1 cellular context compared by ENCODE assay signal in the genomic region with DNA sequence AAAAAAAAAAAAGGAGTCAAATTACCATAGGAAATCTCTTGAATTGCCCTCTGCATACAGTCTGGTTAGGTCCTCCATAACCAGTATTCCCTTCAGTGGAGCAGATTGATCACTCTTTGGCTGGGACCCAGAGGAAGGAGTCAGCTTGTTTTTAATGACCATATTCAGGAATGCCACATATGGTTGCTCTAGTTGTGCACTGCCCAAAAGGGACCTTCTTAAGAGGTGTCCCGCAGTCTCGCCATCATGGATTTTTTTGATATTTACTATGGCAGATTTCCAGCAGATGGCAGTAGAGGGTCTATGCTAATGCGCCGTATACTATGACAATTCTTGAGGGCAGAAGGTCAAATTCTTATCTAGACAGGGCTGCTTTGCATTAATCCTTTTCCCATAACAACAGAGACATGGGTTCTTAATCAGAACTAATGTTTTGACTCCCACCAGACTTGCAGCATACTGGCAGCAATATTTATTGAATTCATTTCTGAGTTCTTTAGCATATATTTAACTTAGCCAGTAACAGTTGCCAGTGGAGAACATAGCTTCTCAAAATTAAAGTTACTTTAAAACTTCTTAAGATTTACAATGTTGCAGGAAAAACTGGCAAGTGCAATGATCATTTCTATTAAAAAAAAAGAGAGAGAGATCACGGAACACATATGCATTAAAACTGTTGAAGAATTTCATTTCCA.
TF ChIP-seq lines count a peak whose summit lies in the region.

No MANE protein-coding gene starts in this region.

TF ChIP-seq in K562, 482 proteins besides CTCF, POLR2A, EP300 and RAD21 (continued from another document and continues in another):
- TF ChIP-seq NR2F6 (CRISPR knock-in tag; IDR thresholded peaks at IDR 0.05) (peak; percentile 80; the same call in 1 of the 2 replicates), TOE1 (IDR thresholded peaks at IDR 0.05; ENCODE audit: borderline replicate concordance) (no peak), TOE1 (CRISPR knock-in tag; IDR thresholded peaks at IDR 0.05; ENCODE audit: borderline replicate concordance, low read depth) (no peak), HDAC1 (IDR thresholded peaks at IDR 0.05) (no peak), ZNF695 (CRISPR knock-in tag; IDR thresholded peaks at IDR 0.05) (no peak), CBX8 (IDR thresholded peaks at IDR 0.05; ENCODE audit: borderline replicate concordance, extremely low read depth, low read depth, low read length, poor library complexity, severe bottlenecking) (no peak), TAL1 (IDR thresholded peaks at IDR 0.05) (no peak), ZNF644 (tag; IDR thresholded peaks at IDR 0.05; ENCODE audit: low read depth) (no peak), ZNF274 (IDR thresholded peaks at IDR 0.05; ENCODE audit: borderline replicate concordance, low read depth, low read length) (no peak), CBFB (CRISPR knock-in tag; IDR thresholded peaks at IDR 0.05) (no peak), BCOR (IDR thresholded peaks at IDR 0.05) (no peak), ZNF140 (CRISPR knock-in tag; IDR thresholded peaks at IDR 0.05) (no peak), E2F4 (CRISPR knock-in tag; IDR thresholded peaks at IDR 0.05; ENCODE audit: low read depth) (no peak), RBFOX2 (IDR thresholded peaks at IDR 0.05; ENCODE audit: low read depth, low read length) (no peak), COPS2 (conservative IDR thresholded peaks at IDR 0.05) (no peak), NONO (IDR thresholded peaks at IDR 0.05; ENCODE audit: low read depth in 2 of 2, low read length in 1 of 2) (no peak), NCOA2 (IDR thresholded peaks at IDR 0.05; ENCODE audit: partially characterized antibody in 2 of 2) (no peak), SRSF3 (IDR thresholded peaks at IDR 0.05; ENCODE audit: insufficient read depth, low read length) (no peak), MBD2 (IDR thresholded peaks at IDR 0.05; ENCODE audit: borderline replicate concordance, low read depth) (no peak), RCOR1 (IDR thresholded peaks at IDR 0.05; ENCODE audit: borderline replicate concordance in 1 of 2, low read depth in 2 of 2, low read length in 2 of 2) (peak; percentile 23 to 49; a peak in 1 of 4 replicates), ZNF318 (IDR thresholded peaks at IDR 0.05; ENCODE audit: borderline replicate concordance in 1 of 2, low read depth in 1 of 2) (no peak), KLF6 (CRISPR knock-in tag; IDR thresholded peaks at IDR 0.05; ENCODE audit: borderline replicate concordance) (no peak), NCOR1 (IDR thresholded peaks at IDR 0.05) (0 out of 2 replicates have a peak, but pooled peaks have one; percentile 13), BHLHE40 (IDR thresholded peaks at IDR 0.05; ENCODE audit: low read length) (no peak), ZNF668 (CRISPR knock-in tag; IDR thresholded peaks at IDR 0.05) (no peak), NFYB (IDR thresholded peaks at IDR 0.05; ENCODE audit: extremely low read depth, insufficient read length) (no peak), ELK1 (CRISPR knock-in tag; IDR thresholded peaks at IDR 0.05) (no peak), TBL1XR1 (IDR thresholded peaks at IDR 0.05; ENCODE audit: low read length in 2 of 2) (peak in 1 of 2 experiments; percentile 57; a peak in 1 of 4 replicates)
- TF ChIP-seq, protein P1, sequence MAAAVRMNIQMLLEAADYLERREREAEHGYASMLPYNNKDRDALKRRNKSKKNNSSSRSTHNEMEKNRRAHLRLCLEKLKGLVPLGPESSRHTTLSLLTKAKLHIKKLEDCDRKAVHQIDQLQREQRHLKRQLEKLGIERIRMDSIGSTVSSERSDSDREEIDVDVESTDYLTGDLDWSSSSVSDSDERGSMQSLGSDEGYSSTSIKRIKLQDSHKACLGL (CRISPR knock-in tag; IDR thresholded peaks at IDR 0.05; ENCODE audit: borderline replicate concordance, poor library complexity, severe bottlenecking) = no peak
- TF ChIP-seq, protein P2, sequence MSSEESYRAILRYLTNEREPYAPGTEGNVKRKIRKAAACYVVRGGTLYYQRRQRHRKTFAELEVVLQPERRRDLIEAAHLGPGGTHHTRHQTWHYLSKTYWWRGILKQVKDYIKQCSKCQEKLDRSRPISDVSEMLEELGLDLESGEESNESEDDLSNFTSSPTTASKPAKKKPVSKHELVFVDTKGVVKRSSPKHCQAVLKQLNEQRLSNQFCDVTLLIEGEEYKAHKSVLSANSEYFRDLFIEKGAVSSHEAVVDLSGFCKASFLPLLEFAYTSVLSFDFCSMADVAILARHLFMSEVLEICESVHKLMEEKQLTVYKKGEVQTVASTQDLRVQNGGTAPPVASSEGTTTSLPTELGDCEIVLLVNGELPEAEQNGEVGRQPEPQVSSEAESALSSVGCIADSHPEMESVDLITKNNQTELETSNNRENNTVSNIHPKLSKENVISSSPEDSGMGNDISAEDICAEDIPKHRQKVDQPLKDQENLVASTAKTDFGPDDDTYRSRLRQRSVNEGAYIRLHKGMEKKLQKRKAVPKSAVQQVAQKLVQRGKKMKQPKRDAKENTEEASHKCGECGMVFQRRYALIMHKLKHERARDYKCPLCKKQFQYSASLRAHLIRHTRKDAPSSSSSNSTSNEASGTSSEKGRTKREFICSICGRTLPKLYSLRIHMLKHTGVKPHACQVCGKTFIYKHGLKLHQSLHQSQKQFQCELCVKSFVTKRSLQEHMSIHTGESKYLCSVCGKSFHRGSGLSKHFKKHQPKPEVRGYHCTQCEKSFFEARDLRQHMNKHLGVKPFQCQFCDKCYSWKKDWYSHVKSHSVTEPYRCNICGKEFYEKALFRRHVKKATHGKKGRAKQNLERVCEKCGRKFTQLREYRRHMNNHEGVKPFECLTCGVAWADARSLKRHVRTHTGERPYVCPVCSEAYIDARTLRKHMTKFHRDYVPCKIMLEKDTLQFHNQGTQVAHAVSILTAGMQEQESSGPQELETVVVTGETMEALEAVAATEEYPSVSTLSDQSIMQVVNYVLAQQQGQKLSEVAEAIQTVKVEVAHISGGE (CRISPR knock-in tag; IDR thresholded peaks at IDR 0.05) = no peak
- TF ChIP-seq, protein P3, sequence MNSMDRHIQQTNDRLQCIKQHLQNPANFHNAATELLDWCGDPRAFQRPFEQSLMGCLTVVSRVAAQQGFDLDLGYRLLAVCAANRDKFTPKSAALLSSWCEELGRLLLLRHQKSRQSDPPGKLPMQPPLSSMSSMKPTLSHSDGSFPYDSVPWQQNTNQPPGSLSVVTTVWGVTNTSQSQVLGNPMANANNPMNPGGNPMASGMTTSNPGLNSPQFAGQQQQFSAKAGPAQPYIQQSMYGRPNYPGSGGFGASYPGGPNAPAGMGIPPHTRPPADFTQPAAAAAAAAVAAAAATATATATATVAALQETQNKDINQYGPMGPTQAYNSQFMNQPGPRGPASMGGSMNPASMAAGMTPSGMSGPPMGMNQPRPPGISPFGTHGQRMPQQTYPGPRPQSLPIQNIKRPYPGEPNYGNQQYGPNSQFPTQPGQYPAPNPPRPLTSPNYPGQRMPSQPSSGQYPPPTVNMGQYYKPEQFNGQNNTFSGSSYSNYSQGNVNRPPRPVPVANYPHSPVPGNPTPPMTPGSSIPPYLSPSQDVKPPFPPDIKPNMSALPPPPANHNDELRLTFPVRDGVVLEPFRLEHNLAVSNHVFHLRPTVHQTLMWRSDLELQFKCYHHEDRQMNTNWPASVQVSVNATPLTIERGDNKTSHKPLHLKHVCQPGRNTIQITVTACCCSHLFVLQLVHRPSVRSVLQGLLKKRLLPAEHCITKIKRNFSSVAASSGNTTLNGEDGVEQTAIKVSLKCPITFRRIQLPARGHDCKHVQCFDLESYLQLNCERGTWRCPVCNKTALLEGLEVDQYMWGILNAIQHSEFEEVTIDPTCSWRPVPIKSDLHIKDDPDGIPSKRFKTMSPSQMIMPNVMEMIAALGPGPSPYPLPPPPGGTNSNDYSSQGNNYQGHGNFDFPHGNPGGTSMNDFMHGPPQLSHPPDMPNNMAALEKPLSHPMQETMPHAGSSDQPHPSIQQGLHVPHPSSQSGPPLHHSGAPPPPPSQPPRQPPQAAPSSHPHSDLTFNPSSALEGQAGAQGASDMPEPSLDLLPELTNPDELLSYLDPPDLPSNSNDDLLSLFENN (IDR thresholded peaks at IDR 0.05; ENCODE audit: low read depth in 2 of 2, low read length in 2 of 2) = no peak
- TF ChIP-seq, protein P4, sequence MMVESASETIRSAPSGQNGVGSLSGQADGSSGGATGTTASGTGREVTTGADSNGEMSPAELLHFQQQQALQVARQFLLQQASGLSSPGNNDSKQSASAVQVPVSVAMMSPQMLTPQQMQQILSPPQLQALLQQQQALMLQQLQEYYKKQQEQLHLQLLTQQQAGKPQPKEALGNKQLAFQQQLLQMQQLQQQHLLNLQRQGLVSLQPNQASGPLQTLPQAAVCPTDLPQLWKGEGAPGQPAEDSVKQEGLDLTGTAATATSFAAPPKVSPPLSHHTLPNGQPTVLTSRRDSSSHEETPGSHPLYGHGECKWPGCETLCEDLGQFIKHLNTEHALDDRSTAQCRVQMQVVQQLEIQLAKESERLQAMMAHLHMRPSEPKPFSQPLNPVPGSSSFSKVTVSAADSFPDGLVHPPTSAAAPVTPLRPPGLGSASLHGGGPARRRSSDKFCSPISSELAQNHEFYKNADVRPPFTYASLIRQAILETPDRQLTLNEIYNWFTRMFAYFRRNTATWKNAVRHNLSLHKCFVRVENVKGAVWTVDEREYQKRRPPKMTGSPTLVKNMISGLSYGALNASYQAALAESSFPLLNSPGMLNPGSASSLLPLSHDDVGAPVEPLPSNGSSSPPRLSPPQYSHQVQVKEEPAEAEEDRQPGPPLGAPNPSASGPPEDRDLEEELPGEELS (CRISPR knock-in tag; IDR thresholded peaks at IDR 0.05; ENCODE audit: borderline replicate concordance) = no peak
- TF ChIP-seq, protein P5, sequence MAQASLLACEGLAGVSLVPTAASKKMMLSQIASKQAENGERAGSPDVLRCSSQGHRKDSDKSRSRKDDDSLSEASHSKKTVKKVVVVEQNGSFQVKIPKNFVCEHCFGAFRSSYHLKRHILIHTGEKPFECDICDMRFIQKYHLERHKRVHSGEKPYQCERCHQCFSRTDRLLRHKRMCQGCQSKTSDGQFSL (CRISPR knock-in tag; IDR thresholded peaks at IDR 0.05) = no peak
- TF ChIP-seq, protein P5 (tag; IDR thresholded peaks at IDR 0.05) = no peak
